Comparison of ENCODE assay signal across 28 cellular contexts in genomic region chr6:154529957-154530356, GRCh38.
"Had no signal": no experiment of that assay in that cellular context is flagged by ENCODE, and none has a peak within 500 bp of the region (broad histone marks: within the 10 kb centered on the region; RNA-seq: fewer than 3 reads in every experiment).

No MANE protein-coding gene starts in this region.

- H3K27ac ChIP-seq: stomach, suprapubic skin, testis, thoracic aorta, thyroid gland, tibial artery, tibial nerve, transverse colon, upper lobe of left lung, upper lobe of right lung, uterus, vagina had no signal

- H3K36me3 ChIP-seq: stomach, suprapubic skin, thoracic aorta, thyroid gland, tibial artery, tibial nerve, transverse colon, upper lobe of left lung, upper lobe of right lung, uterus, vagina had no signal

- H3K4me3 Mint-ChIP-seq: stimulated activated effector memory CD8-positive, alpha-beta T cell treated with anti-CD3 and anti-CD28 coated beads, Interleukin-12 subunit alpha, Interleukin-12 subunit beta, amount 100 ng/mL, for 72 hours; stimulated activated memory B cell treated with anti-CD40 and anti-IgM and Interleukin-4, amounts not matched to agents 10 μg/mL and 1 μg/mL and 100 μg/mL, for 72 hours; stimulated activated naive B cell treated with anti-CD40 and anti-IgM and Interleukin-4, amounts not matched to agents 10 μg/mL and 1 μg/mL and 100 μg/mL, for 72 hours; stimulated activated naive CD8-positive, alpha-beta T cell treated with anti-CD3 and anti-CD28 coated beads, Interleukin-15, amount 100 ng/mL, for 72 hours; stimulated activated naive CD8-positive, alpha-beta T cell treated with anti-CD3 and anti-CD28 coated beads, Interleukin-15, Interleukin-2, amounts not matched to agents 100 ng/mL and 50 ng/mL, for 24 hours; type B pancreatic cell had no signal

- H3K27ac Mint-ChIP-seq: stimulated activated effector memory CD8-positive, alpha-beta T cell treated with anti-CD3 and anti-CD28 coated beads, Interleukin-12 subunit alpha, Interleukin-12 subunit beta, amount 100 ng/mL, for 72 hours; stimulated activated memory B cell treated with anti-CD40 and anti-IgM and Interleukin-4, amounts not matched to agents 10 μg/mL and 1 μg/mL and 100 μg/mL, for 72 hours; stimulated activated naive B cell treated with anti-CD40 and anti-IgM and Interleukin-4, amounts not matched to agents 10 μg/mL and 1 μg/mL and 100 μg/mL, for 72 hours; stimulated activated naive CD8-positive, alpha-beta T cell treated with anti-CD3 and anti-CD28 coated beads, Interleukin-15, amount 100 ng/mL, for 72 hours; stimulated activated naive CD8-positive, alpha-beta T cell treated with anti-CD3 and anti-CD28 coated beads, Interleukin-15, Interleukin-2, amounts not matched to agents 100 ng/mL and 50 ng/mL, for 24 hours; type B pancreatic cell had no signal

- H3K4me3 ChIP-seq: stomach, suprapubic skin, testis, thoracic aorta, thyroid gland, tibial artery, tibial nerve, transverse colon, upper lobe of left lung, upper lobe of right lung, uterus, vagina had no signal

- H3K4me1 ChIP-seq: stomach, suprapubic skin, testis, thyroid gland, tibial artery, tibial nerve, transverse colon, upper lobe of left lung, upper lobe of right lung, uterus, vagina had no signal

- FAIRE-seq: urothelium cell line had no signal

- H3K27me3 Mint-ChIP-seq: stimulated activated memory B cell treated with anti-CD40 and anti-IgM and Interleukin-4, amounts not matched to agents 10 μg/mL and 1 μg/mL and 100 μg/mL, for 72 hours; stimulated activated naive CD8-positive, alpha-beta T cell treated with anti-CD3 and anti-CD28 coated beads, Interleukin-15, amount 100 ng/mL, for 72 hours; stimulated activated naive CD8-positive, alpha-beta T cell treated with anti-CD3 and anti-CD28 coated beads, Interleukin-15, Interleukin-2, amounts not matched to agents 100 ng/mL and 50 ng/mL, for 24 hours; type B pancreatic cell had no signal

- H3K36me3 Mint-ChIP-seq: stimulated activated effector memory CD8-positive, alpha-beta T cell treated with anti-CD3 and anti-CD28 coated beads, Interleukin-12 subunit alpha, Interleukin-12 subunit beta, amount 100 ng/mL, for 72 hours; stimulated activated memory B cell treated with anti-CD40 and anti-IgM and Interleukin-4, amounts not matched to agents 10 μg/mL and 1 μg/mL and 100 μg/mL, for 72 hours; type B pancreatic cell had no signal

- H3K4me1 Mint-ChIP-seq: stimulated activated effector memory CD8-positive, alpha-beta T cell treated with anti-CD3 and anti-CD28 coated beads, Interleukin-12 subunit alpha, Interleukin-12 subunit beta, amount 100 ng/mL, for 72 hours; stimulated activated memory B cell treated with anti-CD40 and anti-IgM and Interleukin-4, amounts not matched to agents 10 μg/mL and 1 μg/mL and 100 μg/mL, for 72 hours; stimulated activated naive B cell treated with anti-CD40 and anti-IgM and Interleukin-4, amounts not matched to agents 10 μg/mL and 1 μg/mL and 100 μg/mL, for 72 hours had no signal

- H3K27me3 ChIP-seq: stomach, suprapubic skin, testis, thyroid gland, tibial artery, tibial nerve, transverse colon, upper lobe of left lung, upper lobe of right lung, uterus, vagina had no signal

- H3K9me3 Mint-ChIP-seq: stimulated activated effector memory CD8-positive, alpha-beta T cell treated with anti-CD3 and anti-CD28 coated beads, Interleukin-12 subunit alpha, Interleukin-12 subunit beta, amount 100 ng/mL, for 72 hours had no signal

- H3K9me3 ChIP-seq: stomach, suprapubic skin, testis, thoracic aorta, thyroid gland, tibial artery, tibial nerve, transverse colon, upper lobe of left lung, upper lobe of right lung, uterus, vagina had no signal

- ATAC-seq: stimulated activated effector memory CD8-positive, alpha-beta T cell treated with anti-CD3 and anti-CD28 coated beads, Interleukin-12 subunit alpha, Interleukin-12 subunit beta, amount 100 ng/mL, for 72 hours; stimulated activated memory B cell treated with anti-CD40 and anti-IgM and Interleukin-4, amounts not matched to agents 10 μg/mL and 1 μg/mL and 100 μg/mL, for 72 hours; stimulated activated naive B cell treated with anti-CD40 and anti-IgM and Interleukin-4, amounts not matched to agents 10 μg/mL and 1 μg/mL and 100 μg/mL, for 72 hours; stimulated activated naive CD8-positive, alpha-beta T cell treated with anti-CD3 and anti-CD28 coated beads, Interleukin-15, amount 100 ng/mL, for 72 hours; stimulated activated naive CD8-positive, alpha-beta T cell treated with anti-CD3 and anti-CD28 coated beads, Interleukin-15, Interleukin-2, amounts not matched to agents 100 U/mL and 50 U/mL, for 24 hours; upper lobe of right lung had no signal

- DNase-seq: stimulated activated CD4-positive, alpha-beta T cell treated with anti-CD3 and anti-CD28 coated beads, Interleukin-2, amount 100 ng/mL, for 48 hours; stimulated activated CD4-positive, alpha-beta T cell treated with anti-CD3 and anti-CD28 coated beads, Interleukin-4, amount 100 ng/mL, for 1 hour; stimulated activated CD4-positive, alpha-beta T cell treated with anti-CD3 and anti-CD28 coated beads, Interleukin-4, amount 100 ng/mL, for 24 hours; stimulated activated CD4-positive, alpha-beta T cell treated with anti-CD3 and anti-CD28 coated beads, Interleukin-4, amount 100 ng/mL, for 4 hours; stimulated activated CD8-positive, alpha-beta memory T cell treated with anti-CD3 and anti-CD28 coated beads, Interleukin-4, amount 100 ng/mL, for 48 hours; stimulated activated naive B cell treated with anti-CD40 and anti-IgM and Interleukin-4, amounts not matched to agents 10 μg/mL and 1 μg/mL and 100 μg/mL, for 72 hours; stimulated activated naive CD4-positive, alpha-beta T cell; stimulated activated naive CD4-positive, alpha-beta T cell treated with Interleukin-2 at 50 U/mL for 16 hours; stimulated activated naive CD8-positive, alpha-beta T cell treated with anti-CD3 and anti-CD28 coated beads, Interleukin-15, amount 100 ng/mL, for 72 hours; stimulated activated naive CD8-positive, alpha-beta T cell treated with anti-CD3 and anti-CD28 coated beads, Interleukin-15, Interleukin-2, amounts not matched to agents 100 U/mL and 50 U/mL, for 24 hours; stomach; substantia nigra; testis; thyroid gland; tibial artery; transverse colon; upper lobe of left lung; upper lobe of right lung; uterus had no signal
